13 cellular contexts compared by ENCODE assay signal in genomic region chr17:43905400-43905984, GRCh38. TPM values are rescaled to one million over a fixed set of nuclear protein-coding genes. Genes with fewer than 3 reads are reported as not detected.
DNase-seq lines count a peak whose midpoint lies in the region; ATAC-seq and TF ChIP-seq lines count a peak whose summit lies in the region.
"Had no signal": no experiment of that assay in that cellular context is flagged by ENCODE, and none has a peak within 500 bp of the region (broad histone marks: within the 10 kb centered on the region; RNA-seq: fewer than 3 reads in every experiment).

No MANE protein-coding gene starts in this region.

- peaks cover 9% of the 10 kb centered on the region for H3K27me3 Mint-ChIP-seq in neural progenitor cell (ENCODE audit: insufficient read depth, low read depth)
- peaks cover 4% of the 10 kb centered on the region for H3K27me3 Mint-ChIP-seq in activated naive CD4-positive, alpha-beta T cell treated with anti-CD3 and anti-CD28 coated beads for 36 hours (ENCODE audit: low read depth)

- H3K4me1 ChIP-seq in BLaER1 (peaks cover 33% of the 10 kb centered on the region), HUES6 (ENCODE audit: control insufficient read depth, insufficient read depth, low read length) (peaks cover 32% of the 10 kb centered on the region), neural progenitor cell (peaks cover 49% of the 10 kb centered on the region)

- H3K9me3 Mint-ChIP-seq in neural progenitor cell = no peaks in the 10 kb centered on the region
- no peaks in the 10 kb centered on the region for H3K9me3 Mint-ChIP-seq in activated naive CD4-positive, alpha-beta T cell treated with anti-CD3 and anti-CD28 coated beads for 36 hours
- H3K9me3 Mint-ChIP-seq: CD8-positive, alpha-beta memory T cell had no signal

- H3K27ac ChIP-seq in BLaER1 (no peak overlapping the region), HUES6 (ENCODE audit: low read depth, low read length) (no peak overlapping the region), dorsolateral prefrontal cortex (peak overlapping the region; percentile 68 to 100 (median 98)), neural progenitor cell (no peak overlapping the region)
- H3K27ac ChIP-seq: HL-60 had no signal

- peaks cover 47% of the 10 kb centered on the region for H3K4me1 Mint-ChIP-seq in neural progenitor cell
- peaks cover 25% of the 10 kb centered on the region for H3K4me1 Mint-ChIP-seq in activated naive CD4-positive, alpha-beta T cell treated with anti-CD3 and anti-CD28 coated beads for 36 hours (ENCODE audit: low read depth)

- peaks cover 64% of the 10 kb centered on the region for H3F3A ChIP-seq in neural progenitor cell (ENCODE audit: low read depth)

- DNase-seq in dorsolateral prefrontal cortex (no peak), neural progenitor cell (ENCODE audit: low spot score) (peak; percentile 81)
- no peak for DNase-seq in stimulated activated CD4-positive, alpha-beta T cell treated with anti-CD3 and anti-CD28 coated beads, Interleukin-2, amount 100 ng/mL, for 48 hours
- DNase-seq in activated naive CD4-positive, alpha-beta T cell treated with anti-CD3 and anti-CD28 coated beads for 36 hours = no peak
- DNase-seq: activated CD4-positive, alpha-beta T cell treated with anti-CD3 and anti-CD28 coated beads for 1 hour; CD8-positive, alpha-beta memory T cell; NCI-H2107 had no signal

- H3K79me2 ChIP-seq in neural progenitor cell (ENCODE audit: low read depth) = no peaks in the 10 kb centered on the region

- H3K27me3 ChIP-seq in BLaER1 = peaks cover 74% of the 10 kb centered on the region
- peaks cover 61% of the 10 kb centered on the region for H3K27me3 ChIP-seq in HUES6 (ENCODE audit: control insufficient read depth, insufficient read depth, low read length)
- H3K27me3 ChIP-seq in dorsolateral prefrontal cortex = peaks cover 0 to 4% (median 0%) of the 10 kb centered on the region in 45 donors
- H3K27me3 ChIP-seq in neural progenitor cell = peaks cover 11% of the 10 kb centered on the region

- intact Hi-C loops in dorsolateral prefrontal cortex (cut with DNase I) = loop anchor here in 1 of 2 donors (5.0 kb wide), 1 partner anchor 128 kb away; the partner anchor contains the start of gene DUSP3
- intact Hi-C loops in activated naive CD4-positive, alpha-beta T cell treated with anti-CD3 and anti-CD28 coated beads for 36 hours (cut with micrococcal nuclease) = no loop called here

- peak overlapping the region; percentile 90 for H3K4me3 Mint-ChIP-seq in neural progenitor cell
- H3K4me3 Mint-ChIP-seq in activated naive CD4-positive, alpha-beta T cell treated with anti-CD3 and anti-CD28 coated beads for 36 hours = no peak overlapping the region

- H3K9me3 ChIP-seq in BLaER1 (no peaks in the 10 kb centered on the region), HUES6 (ENCODE audit: control insufficient read depth, insufficient read depth, low read depth, low read length) (no peaks in the 10 kb centered on the region), neural progenitor cell (ENCODE audit: low read depth) (no peaks in the 10 kb centered on the region)

- CTCF ChIA-PET in activated naive CD4-positive, alpha-beta T cell treated with anti-CD3 and anti-CD28 coated beads for 36 hours (lab: Charles Lee) = interaction anchor here (0.7 to 0.9 kb wide), 2 partner anchors 25 to 192 kb away, joined by 5 read pairs; no protein-coding TSS in a partner anchor

- TF ChIP-seq CTCF in dorsolateral prefrontal cortex (IDR thresholded peaks at IDR 0.05 in 54 of 56, conservative IDR thresholded peaks at IDR 0.05 in 2 of 56; ENCODE audit: low read depth in 1 of 56, partially characterized antibody in 56 of 56) (no peak), neural progenitor cell (IDR thresholded peaks at IDR 0.05) (no peak)

- peak overlapping the region; percentile 95 for H2AFZ ChIP-seq in neural progenitor cell (replicated peaks)

- H3K36me3 Mint-ChIP-seq in neural progenitor cell = no peaks in the 10 kb centered on the region
- no peaks in the 10 kb centered on the region for H3K36me3 Mint-ChIP-seq in activated naive CD4-positive, alpha-beta T cell treated with anti-CD3 and anti-CD28 coated beads for 36 hours (ENCODE audit: low read depth)
- H3K36me3 Mint-ChIP-seq: CD8-positive, alpha-beta memory T cell had no signal

- H3K4me2 ChIP-seq in BLaER1 = peak overlapping the region; percentile 98; the same call in 1 of the 2 replicates
- H3K4me2 ChIP-seq in neural progenitor cell = peak overlapping the region; percentile 93

- H3K4me3 ChIP-seq in BLaER1 = no peak overlapping the region
- H3K4me3 ChIP-seq in HUES6 (ENCODE audit: low read depth, low read length) = peak overlapping the region; percentile 75
- peak overlapping the region; percentile 59 to 98 (median 91) for H3K4me3 ChIP-seq in dorsolateral prefrontal cortex
- peak overlapping the region; percentile 76 for H3K4me3 ChIP-seq in neural progenitor cell

- no peak overlapping the region for H3K27ac Mint-ChIP-seq in neural progenitor cell
- H3K27ac Mint-ChIP-seq in activated naive CD4-positive, alpha-beta T cell treated with anti-CD3 and anti-CD28 coated beads for 36 hours = no peak overlapping the region

- H4K20me1 ChIP-seq in BLaER1 = peaks cover 22% of the 10 kb centered on the region
- H4K20me1 ChIP-seq in neural progenitor cell (ENCODE audit: low read depth) = no peaks in the 10 kb centered on the region

- H3K36me3 ChIP-seq in BLaER1 (no peaks in the 10 kb centered on the region), HUES6 (ENCODE audit: control insufficient read depth, insufficient read depth, low read length) (no peaks in the 10 kb centered on the region), neural progenitor cell (no peaks in the 10 kb centered on the region)

- ATAC-seq in HG03135 (IDR thresholded peaks at IDR 0.05; ENCODE audit: unreplicated experiment) = no peak
- ATAC-seq in GM21423 (IDR thresholded peaks at IDR 0.05; ENCODE audit: unreplicated experiment) = no peak

- H3K9ac ChIP-seq in BLaER1 (no peak overlapping the region), HUES6 (ENCODE audit: low read length) (no peak overlapping the region), neural progenitor cell (no peak overlapping the region)

RNA-seq across cellular contexts. Expression of gene MPP2, which starts 1.8 kb away (rescaled TPM):
- total RNA-seq in dorsolateral prefrontal cortex = 10 to 100 TPM; 41.7 to 92.6 (median 64.0) TPM
- total RNA-seq in neural progenitor cell (ENCODE audit: low replicate concordance) = 7.8 and 24.5 TPM in 2 replicates
- total RNA-seq in activated naive CD4-positive, alpha-beta T cell treated with anti-CD3 and anti-CD28 coated beads for 36 hours = 1 to 10 TPM; 2.3 to 2.5 TPM

RNA-seq across cellular contexts. Expression of gene PPY, which starts 36.8 kb away (rescaled TPM):
- not detected for total RNA-seq in dorsolateral prefrontal cortex
- total RNA-seq in neural progenitor cell (ENCODE audit: low replicate concordance) = not detected in 2 replicates
- not detected for total RNA-seq in activated naive CD4-positive, alpha-beta T cell treated with anti-CD3 and anti-CD28 coated beads for 36 hours
- total RNA-seq: CD8-positive, alpha-beta memory T cell; frontal cortex had no signal

RNA-seq across cellular contexts. Expression of gene PYY, which starts 48.2 kb away (rescaled TPM):
- total RNA-seq in dorsolateral prefrontal cortex (1 to 10 TPM in 2 of 120 experiments, under 1 TPM in 7, not detected in 111; 0.29 to 1.1 (median 0.59) TPM), neural progenitor cell (ENCODE audit: low replicate concordance) (0.40 TPM in 1 of 2 replicates, not detected in the other)
- total RNA-seq in activated naive CD4-positive, alpha-beta T cell treated with anti-CD3 and anti-CD28 coated beads for 36 hours = not detected
- total RNA-seq: CD8-positive, alpha-beta memory T cell; frontal cortex had no signal

RNA-seq across cellular contexts. Expression of gene CD300LG, which starts 58.5 kb away (rescaled TPM):
- total RNA-seq in dorsolateral prefrontal cortex (under 1 TPM in 13 of 120 experiments, not detected in 107; 0.17 to 0.74 (median 0.35) TPM), neural progenitor cell (ENCODE audit: low replicate concordance) (not detected in 2 replicates)
- not detected for total RNA-seq in activated naive CD4-positive, alpha-beta T cell treated with anti-CD3 and anti-CD28 coated beads for 36 hours
- total RNA-seq: CD8-positive, alpha-beta memory T cell; frontal cortex had no signal

Comparison
In these comparisons a context has a peak if more than half of its experiments do, and no peak if none do; other contexts are left out.
1. H3K27ac ChIP-seq: peak in dorsolateral prefrontal cortex (59 of 59); none in BLaER1 (single experiment), HUES6 (single experiment) and neural progenitor cell (single experiment).